15 cellular contexts compared by ENCODE assay signal in the genomic region with DNA sequence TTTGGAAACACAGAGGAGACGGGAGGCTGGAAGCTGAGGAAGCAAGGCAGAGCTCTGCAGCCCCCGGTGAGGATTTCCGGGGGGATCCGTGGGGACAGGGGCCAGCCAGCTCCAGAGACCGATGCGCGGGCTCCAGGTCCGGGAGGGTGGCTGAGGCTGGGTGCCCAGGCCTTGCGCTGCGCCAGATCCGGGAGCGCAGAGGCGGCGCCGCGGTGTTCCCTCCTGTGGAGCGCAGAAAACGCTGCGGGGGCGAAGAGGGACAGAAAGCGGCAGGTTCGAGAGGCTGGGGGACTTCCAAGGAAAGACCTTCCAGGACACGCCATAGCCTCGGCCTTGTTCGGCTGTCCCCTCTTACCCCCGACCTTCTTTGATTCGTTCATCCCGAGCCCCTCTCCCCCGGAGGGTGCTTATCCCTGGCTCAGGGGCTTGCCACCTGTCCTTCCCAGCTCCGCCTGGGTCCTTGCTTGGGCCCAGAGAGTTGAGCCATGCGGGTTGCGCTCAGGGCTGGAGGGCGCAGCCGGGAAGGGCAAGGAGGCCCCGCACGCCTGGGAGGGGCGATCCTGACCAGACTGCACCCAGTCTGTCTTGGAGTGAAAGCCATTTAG. TPM values are rescaled to one million over a fixed set of nuclear protein-coding genes. Genes with fewer than 3 reads are reported as not detected.
DNase-seq lines count a peak whose midpoint lies in the region; ATAC-seq, FAIRE-seq and TF ChIP-seq lines count a peak whose summit lies in the region.
"Had no signal": no experiment of that assay in that cellular context is flagged by ENCODE, and none has a peak within 500 bp of the region (broad histone marks: within the 10 kb centered on the region; RNA-seq: fewer than 3 reads in every experiment).

No MANE protein-coding gene starts in this region.

- DNase-seq in endothelial cell (ENCODE audit: low spot score) = peak; percentile 8
- no peak for DNase-seq in LoVo (ENCODE audit: low spot score)
- no peak for DNase-seq in GM12892 (ENCODE audit: insufficient read length)
- no peak for DNase-seq in retina
- DNase-seq in activated naive CD8-positive, alpha-beta T cell treated with anti-CD3 and anti-CD28 coated beads, Interleukin-2, amount 50 U/mL, for 24 hours = no peak
- DNase-seq: AML-193; GDM1; lower lobe of right lung; NCI-H1092; stimulated activated CD4-positive, alpha-beta T cell treated with anti-CD3 and anti-CD28 coated beads, Interleukin-4, amount 100 ng/mL, for 4 hours; stimulated activated naive CD8-positive, alpha-beta T cell treated with anti-CD3 and anti-CD28 coated beads, Interleukin-15, amount 100 ng/mL, for 72 hours had no signal

- H3K36me3 Mint-ChIP-seq in endothelial cell (ENCODE audit: low read depth, unreplicated experiment) (no peaks in the 10 kb centered on the region), nephron (ENCODE audit: low read depth) (no peaks in the 10 kb centered on the region)
- H3K36me3 Mint-ChIP-seq in activated naive CD8-positive, alpha-beta T cell treated with anti-CD3 and anti-CD28 coated beads, Interleukin-2, amount 50 U/mL, for 24 hours (ENCODE audit: low read depth) = no peaks in the 10 kb centered on the region

- H3K27ac Mint-ChIP-seq in endothelial cell (ENCODE audit: unreplicated experiment) (no peak overlapping the region), nephron (no peak overlapping the region)
- no peak overlapping the region for H3K27ac Mint-ChIP-seq in activated naive CD8-positive, alpha-beta T cell treated with anti-CD3 and anti-CD28 coated beads, Interleukin-2, amount 50 U/mL, for 24 hours
- H3K27ac Mint-ChIP-seq: stimulated activated naive CD8-positive, alpha-beta T cell treated with anti-CD3 and anti-CD28 coated beads, Interleukin-15, amount 100 ng/mL, for 72 hours had no signal

- no peak for TF ChIP-seq POLR2A in GM12892 (IDR thresholded peaks at IDR 0.05; ENCODE audit: low read depth, low read length)

- peaks cover 19% of the 10 kb centered on the region for H3K27me3 Mint-ChIP-seq in endothelial cell (ENCODE audit: unreplicated experiment)
- peaks cover 90% of the 10 kb centered on the region for H3K27me3 Mint-ChIP-seq in nephron (ENCODE audit: low read depth)
- H3K27me3 Mint-ChIP-seq in activated naive CD8-positive, alpha-beta T cell treated with anti-CD3 and anti-CD28 coated beads, Interleukin-2, amount 50 U/mL, for 24 hours = peaks cover 62% of the 10 kb centered on the region

- H3K4me3 ChIP-seq in BLaER1 = no peak overlapping the region
- H3K4me3 ChIP-seq in HUES64 (ENCODE audit: low read length) = peak overlapping the region; percentile 87
- H3K4me3 ChIP-seq: lower lobe of right lung had no signal

- no peaks in the 10 kb centered on the region for H3K36me3 ChIP-seq in BLaER1
- peaks cover 4% of the 10 kb centered on the region; the same call in 1 of the 2 replicates for H3K36me3 ChIP-seq in HUES64 (ENCODE audit: insufficient read depth, low read length)
- H3K36me3 ChIP-seq: lower lobe of right lung had no signal

- FAIRE-seq in GM12892 (lab: Jason Lieb, UNC) = no peak

- H3K4me1 Mint-ChIP-seq in endothelial cell (ENCODE audit: unreplicated experiment) = peaks cover 4% of the 10 kb centered on the region
- no peaks in the 10 kb centered on the region for H3K4me1 Mint-ChIP-seq in nephron
- peaks cover 2% of the 10 kb centered on the region for H3K4me1 Mint-ChIP-seq in activated naive CD8-positive, alpha-beta T cell treated with anti-CD3 and anti-CD28 coated beads, Interleukin-2, amount 50 U/mL, for 24 hours

- H3K4me1 ChIP-seq in BLaER1 (peaks cover 29% of the 10 kb centered on the region), HUES64 (ENCODE audit: insufficient read depth, low read length) (peaks cover 24% of the 10 kb centered on the region)
- H3K4me1 ChIP-seq: lower lobe of right lung, parathyroid adenoma had no signal

- H3K4me3 Mint-ChIP-seq in endothelial cell (ENCODE audit: unreplicated experiment) = no peak overlapping the region
- H3K4me3 Mint-ChIP-seq in nephron = peak overlapping the region; percentile 42 to 71 (median 66)
- no peak overlapping the region for H3K4me3 Mint-ChIP-seq in activated naive CD8-positive, alpha-beta T cell treated with anti-CD3 and anti-CD28 coated beads, Interleukin-2, amount 50 U/mL, for 24 hours
- H3K4me3 Mint-ChIP-seq: stimulated activated naive CD8-positive, alpha-beta T cell treated with anti-CD3 and anti-CD28 coated beads, Interleukin-15, amount 100 ng/mL, for 72 hours had no signal

- no peak for ATAC-seq in activated naive CD8-positive, alpha-beta T cell treated with anti-CD3 and anti-CD28 coated beads, Interleukin-2, amount 50 U/mL, for 24 hours
- ATAC-seq: lower lobe of right lung; stimulated activated naive CD8-positive, alpha-beta T cell treated with anti-CD3 and anti-CD28 coated beads, Interleukin-15, amount 100 ng/mL, for 72 hours had no signal

- under 1% methylated on average over 37 of the region's 37 CpGs for WGBS in HUES64

- H3K9me3 ChIP-seq in BLaER1 = no peaks in the 10 kb centered on the region
- no peaks in the 10 kb centered on the region for H3K9me3 ChIP-seq in HUES64 (ENCODE audit: insufficient read depth, low read depth, low read length)
- H3K9me3 ChIP-seq: lower lobe of right lung had no signal

- H3K9me3 Mint-ChIP-seq in endothelial cell (ENCODE audit: unreplicated experiment) (no peaks in the 10 kb centered on the region), nephron (no peaks in the 10 kb centered on the region)
- no peaks in the 10 kb centered on the region for H3K9me3 Mint-ChIP-seq in activated naive CD8-positive, alpha-beta T cell treated with anti-CD3 and anti-CD28 coated beads, Interleukin-2, amount 50 U/mL, for 24 hours
- H3K9me3 Mint-ChIP-seq: stimulated activated naive CD8-positive, alpha-beta T cell treated with anti-CD3 and anti-CD28 coated beads, Interleukin-15, amount 100 ng/mL, for 72 hours had no signal

- H3K9ac ChIP-seq in BLaER1 (no peak overlapping the region), HUES64 (ENCODE audit: low read depth, low read length) (peak overlapping the region; percentile 75)
- H3K9ac ChIP-seq: parathyroid adenoma had no signal

- H3K27me3 ChIP-seq in BLaER1 (peaks cover 80% of the 10 kb centered on the region), HUES64 (ENCODE audit: insufficient read depth, low read length) (peaks cover 50% of the 10 kb centered on the region)

- TF ChIP-seq CTCF in endothelial cell (IDR thresholded peaks at IDR 0.05; ENCODE audit: unreplicated experiment) (no peak), nephron (IDR thresholded peaks at IDR 0.05; ENCODE audit: unreplicated experiment in 3 of 3) (no peak)

- H4K20me1 ChIP-seq in BLaER1 = peaks cover 51% of the 10 kb centered on the region

- H3K27ac ChIP-seq in BLaER1 = no peak overlapping the region
- no peak overlapping the region for H3K27ac ChIP-seq in HUES64 (ENCODE audit: low read depth, low read length)
- H3K27ac ChIP-seq: lower lobe of right lung, parathyroid adenoma had no signal

- H3K4me2 ChIP-seq in BLaER1 = peak overlapping the region; percentile 36; the same call in 1 of the 2 replicates

RNA-seq across cellular contexts. Expression of a gene that starts 0.7 kb away (rescaled TPM):
- polyA plus RNA-seq in HUES64 (2013, experiment 1 of 2) = 15.7 TPM
- 13.5 TPM for polyA plus RNA-seq in HUES64 (2013, experiment 2 of 2)
- 0.49 TPM for total RNA-seq in endothelial cell (ENCODE audit: unreplicated experiment)
- polyA plus RNA-seq in GM12892 (2012; ENCODE audit: missing spikeins) = 0.04 TPM
- total RNA-seq: lower lobe of right lung had no signal

Comparison
In these comparisons a context has a peak if more than half of its experiments do, and no peak if none do; other contexts are left out.
1. H3K4me3 Mint-ChIP-seq: peak in nephron (3 of 3); none in endothelial cell (single experiment) and activated naive CD8-positive, alpha-beta T cell treated with anti-CD3 and anti-CD28 coated beads, Interleukin-2, amount 50 U/mL, for 24 hours (single experiment).